In the genomic region with DNA sequence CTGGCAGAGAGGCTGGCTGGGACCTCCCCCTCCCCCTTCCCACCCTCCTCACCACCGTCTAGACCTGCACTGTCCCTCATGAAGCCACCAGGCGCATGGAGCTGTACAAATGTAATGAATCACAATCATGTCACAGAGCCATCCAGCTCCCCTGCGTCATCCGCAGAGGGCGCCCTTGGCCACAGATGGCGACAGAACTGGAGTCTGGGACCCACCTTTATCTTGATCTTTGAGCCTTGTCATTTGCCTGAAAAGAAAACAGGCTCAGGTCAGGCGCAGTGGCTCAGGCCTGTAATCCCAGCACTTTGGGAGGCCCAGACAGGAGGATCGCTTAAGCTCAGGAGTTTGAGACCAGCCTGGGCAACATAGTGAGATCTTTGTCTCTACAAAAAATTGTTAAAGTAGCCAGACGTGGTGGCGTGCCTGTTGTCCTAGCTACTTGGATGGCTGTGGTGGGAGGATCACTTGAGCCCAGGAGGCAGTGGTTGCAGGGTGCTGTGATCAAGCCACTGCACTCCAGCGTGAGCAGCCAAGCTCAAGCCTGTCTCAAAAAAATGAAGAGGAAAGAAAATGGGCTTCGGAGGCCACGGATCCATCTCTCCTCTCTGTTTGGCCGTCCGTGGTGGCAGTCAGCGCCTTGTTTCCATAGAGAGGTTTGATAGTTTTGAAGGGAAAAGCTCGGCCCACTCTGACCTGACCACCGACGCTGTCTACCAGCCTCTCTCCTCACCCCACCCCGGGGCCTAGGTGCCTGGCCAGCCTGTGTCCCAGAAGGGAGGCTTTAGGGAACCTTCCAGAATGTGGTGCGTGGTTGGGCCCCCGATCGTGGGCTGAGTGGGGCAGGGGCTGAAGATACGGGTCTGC, we compare ENCODE assay signal across 8 cellular contexts. TPM values are rescaled to one million over a fixed set of nuclear protein-coding genes. Genes with fewer than 3 reads are reported as not detected.
DNase-seq lines count a peak whose midpoint lies in the region; ATAC-seq and TF ChIP-seq lines count a peak whose summit lies in the region.

No MANE protein-coding gene starts in this region.

- DNase-seq in MCF 10A (ENCODE audit: unreplicated experiment) (peak; percentile 66), breast epithelium (ENCODE audit: low spot score in 2 of 2) (no peak), RKO (ENCODE audit: low spot score) (peak; percentile 85), colonic mucosa (peak; percentile 82), spleen (no peak), NCI-H2081 treated with DMSO at 0.1 percent for 48 hours (lab: John Stamatoyannopoulos, UW) (no peak)

- TF ChIP-seq POLR2A in breast epithelium (IDR thresholded peaks at IDR 0.05): no peak
- no peak for TF ChIP-seq POLR2A in spleen (IDR thresholded peaks at IDR 0.05)

- no peak for TF ChIP-seq EP300 in Ishikawa (IDR thresholded peaks at IDR 0.05; ENCODE audit: borderline replicate concordance)

- peak; percentile 72 for TF ChIP-seq RAD21 in Ishikawa (IDR thresholded peaks at IDR 0.05; ENCODE audit: low read depth)

- no peak overlapping the region for H3K27ac ChIP-seq in breast epithelium
- peak overlapping the region; percentile 18 for H3K27ac ChIP-seq in colonic mucosa
- H3K27ac ChIP-seq in spleen: no peak overlapping the region

- no peak overlapping the region for H3K27ac Mint-ChIP-seq in MCF 10A (ENCODE audit: low read depth, unreplicated experiment)

- CTCF ChIA-PET in MCF 10A (lab: Yijun Ruan, JAX): interaction anchor here (0.6 to 2.3 kb wide), 12 partner anchors 10 to 99 kb away, joined by 3 to 14 read pairs (median 4); no protein-coding TSS in a partner anchor

- H3K4me3 ChIP-seq in breast epithelium (no peak overlapping the region), colonic mucosa (no peak overlapping the region), spleen (no peak overlapping the region)

- H3K4me3 Mint-ChIP-seq in MCF 10A (ENCODE audit: unreplicated experiment): no peak overlapping the region

- no peak for ATAC-seq in HG02840 (IDR thresholded peaks at IDR 0.05; ENCODE audit: low FRiP score, unreplicated experiment)

- H3K4me1 Mint-ChIP-seq in MCF 10A (ENCODE audit: insufficient read depth, unreplicated experiment): peaks cover 7% of the 10 kb centered on the region

- H3K4me1 ChIP-seq in breast epithelium (peaks cover 18 to 21% of the 10 kb centered on the region in 2 donors), colonic mucosa (peaks cover 11% of the 10 kb centered on the region), spleen (peaks cover 3 to 40% (median 27%) of the 10 kb centered on the region in 6 donors)

- H3K9ac ChIP-seq in colonic mucosa (ENCODE audit: low read depth in 2 of 2, low read length in 2 of 2): peak overlapping the region in 1 of 2 donors; percentile 43

- H3K27me3 ChIP-seq in breast epithelium (no peaks in the 10 kb centered on the region), colonic mucosa (peaks cover 19% of the 10 kb centered on the region), spleen (replicated peaks in 1 of 7) (peaks cover 0 to 69% (median 23%) of the 10 kb centered on the region in 7 donors)

- BruUV-seq in MCF 10A (replicated peaks; lab: Mats Ljungman, UMichigan): no TSS peak

- H3K36me3 Mint-ChIP-seq in MCF 10A (ENCODE audit: insufficient read depth, unreplicated experiment): no peaks in the 10 kb centered on the region

- WGBS in spleen, 5 donors: 74 to 81% (median 78%) methylated on average over 24 of the region's 24 CpGs

- intact Hi-C loops in MCF 10A (cut with micrococcal nuclease): loop anchor here (1.0 to 5.0 kb wide), 2 partner anchors 39 to 186 kb away; a partner anchor contains a TSS
- intact Hi-C loops in breast epithelium (cut with DNase I; ENCODE audit: low total_unique reads): no loop called here
- intact Hi-C loops in colonic mucosa (cut with DNase I): no loop called here
- intact Hi-C loops in spleen (cut with DNase I; ENCODE audit: low total_unique reads): no loop called here

- POLR2A ChIA-PET in MCF 10A (lab: Yijun Ruan, JAX): interaction anchor here (0.6 to 1.0 kb wide), 3 partner anchors 37 to 70 kb away, joined by 3 to 4 read pairs (median 3); a partner anchor contains a TSS

- H3K9me3 Mint-ChIP-seq in MCF 10A (ENCODE audit: unreplicated experiment): no peaks in the 10 kb centered on the region

- TF ChIP-seq CTCF in MCF 10A (IDR thresholded peaks at IDR 0.05; ENCODE audit: unreplicated experiment) (peak; percentile 49), breast epithelium (IDR thresholded peaks at IDR 0.05) (peak in 1 of 3 donors; percentile 13), colonic mucosa (IDR thresholded peaks at IDR 0.05) (peak; percentile 50), spleen (IDR thresholded peaks at IDR 0.05 in 8 of 11, conservative IDR thresholded peaks at IDR 0.05 in 3 of 11) (peak in 6 of 11 experiments; percentile 20 to 42 (median 32))

- no peaks in the 10 kb centered on the region for H3K27me3 Mint-ChIP-seq in MCF 10A (ENCODE audit: insufficient read depth, unreplicated experiment)

- H3K9me3 ChIP-seq in breast epithelium (no peaks in the 10 kb centered on the region), colonic mucosa (no peaks in the 10 kb centered on the region), spleen (no peaks in the 10 kb centered on the region)

- no peaks in the 10 kb centered on the region for H3K36me3 ChIP-seq in breast epithelium
- no peaks in the 10 kb centered on the region for H3K36me3 ChIP-seq in colonic mucosa
- H3K36me3 ChIP-seq in spleen: no peaks in the 10 kb centered on the region

TF ChIP-seq in Ishikawa, 13 proteins besides CTCF, POLR2A, EP300 and RAD21:
- no peak for TF ChIP-seq EGR1 (IDR thresholded peaks at IDR 0.05)
- no peak for TF ChIP-seq YY1 (IDR thresholded peaks at IDR 0.05; ENCODE audit: low read depth)
- no peak for TF ChIP-seq ZBTB7A (IDR thresholded peaks at IDR 0.05; ENCODE audit: low read depth)
- TF ChIP-seq, protein P1, sequence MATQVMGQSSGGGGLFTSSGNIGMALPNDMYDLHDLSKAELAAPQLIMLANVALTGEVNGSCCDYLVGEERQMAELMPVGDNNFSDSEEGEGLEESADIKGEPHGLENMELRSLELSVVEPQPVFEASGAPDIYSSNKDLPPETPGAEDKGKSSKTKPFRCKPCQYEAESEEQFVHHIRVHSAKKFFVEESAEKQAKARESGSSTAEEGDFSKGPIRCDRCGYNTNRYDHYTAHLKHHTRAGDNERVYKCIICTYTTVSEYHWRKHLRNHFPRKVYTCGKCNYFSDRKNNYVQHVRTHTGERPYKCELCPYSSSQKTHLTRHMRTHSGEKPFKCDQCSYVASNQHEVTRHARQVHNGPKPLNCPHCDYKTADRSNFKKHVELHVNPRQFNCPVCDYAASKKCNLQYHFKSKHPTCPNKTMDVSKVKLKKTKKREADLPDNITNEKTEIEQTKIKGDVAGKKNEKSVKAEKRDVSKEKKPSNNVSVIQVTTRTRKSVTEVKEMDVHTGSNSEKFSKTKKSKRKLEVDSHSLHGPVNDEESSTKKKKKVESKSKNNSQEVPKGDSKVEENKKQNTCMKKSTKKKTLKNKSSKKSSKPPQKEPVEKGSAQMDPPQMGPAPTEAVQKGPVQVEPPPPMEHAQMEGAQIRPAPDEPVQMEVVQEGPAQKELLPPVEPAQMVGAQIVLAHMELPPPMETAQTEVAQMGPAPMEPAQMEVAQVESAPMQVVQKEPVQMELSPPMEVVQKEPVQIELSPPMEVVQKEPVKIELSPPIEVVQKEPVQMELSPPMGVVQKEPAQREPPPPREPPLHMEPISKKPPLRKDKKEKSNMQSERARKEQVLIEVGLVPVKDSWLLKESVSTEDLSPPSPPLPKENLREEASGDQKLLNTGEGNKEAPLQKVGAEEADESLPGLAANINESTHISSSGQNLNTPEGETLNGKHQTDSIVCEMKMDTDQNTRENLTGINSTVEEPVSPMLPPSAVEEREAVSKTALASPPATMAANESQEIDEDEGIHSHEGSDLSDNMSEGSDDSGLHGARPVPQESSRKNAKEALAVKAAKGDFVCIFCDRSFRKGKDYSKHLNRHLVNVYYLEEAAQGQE (IDR thresholded peaks at IDR 0.05; ENCODE audit: low read depth): no peak
- TF ChIP-seq, protein P2, sequence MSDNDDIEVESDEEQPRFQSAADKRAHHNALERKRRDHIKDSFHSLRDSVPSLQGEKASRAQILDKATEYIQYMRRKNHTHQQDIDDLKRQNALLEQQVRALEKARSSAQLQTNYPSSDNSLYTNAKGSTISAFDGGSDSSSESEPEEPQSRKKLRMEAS (IDR thresholded peaks at IDR 0.05): no peak
- no peak; the same call in 1 of the 2 replicates for TF ChIP-seq TCF12 (IDR thresholded peaks at IDR 0.05; ENCODE audit: low read depth)
- no peak for TF ChIP-seq NFIC (IDR thresholded peaks at IDR 0.05)
- no peak for TF ChIP-seq CREB1 (IDR thresholded peaks at IDR 0.05; ENCODE audit: low read depth)
- TF ChIP-seq TEAD4 (IDR thresholded peaks at IDR 0.05): no peak
- no peak for TF ChIP-seq CEBPB (IDR thresholded peaks at IDR 0.05)
- TF ChIP-seq FOXM1 (IDR thresholded peaks at IDR 0.05; ENCODE audit: borderline replicate concordance, low read depth): no peak
- TF ChIP-seq TAF1 (IDR thresholded peaks at IDR 0.05; ENCODE audit: low read depth): no peak
- TF ChIP-seq, protein P3, sequence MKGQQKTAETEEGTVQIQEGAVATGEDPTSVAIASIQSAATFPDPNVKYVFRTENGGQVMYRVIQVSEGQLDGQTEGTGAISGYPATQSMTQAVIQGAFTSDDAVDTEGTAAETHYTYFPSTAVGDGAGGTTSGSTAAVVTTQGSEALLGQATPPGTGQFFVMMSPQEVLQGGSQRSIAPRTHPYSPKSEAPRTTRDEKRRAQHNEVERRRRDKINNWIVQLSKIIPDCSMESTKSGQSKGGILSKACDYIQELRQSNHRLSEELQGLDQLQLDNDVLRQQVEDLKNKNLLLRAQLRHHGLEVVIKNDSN (IDR thresholded peaks at IDR 0.05): no peak
TF ChIP-seq in Ishikawa: peak in this region for 0.

RNA-seq across cellular contexts. Expression of a gene that starts 6.2 kb away (rescaled TPM):
- not detected in 2 replicates for total RNA-seq in MCF 10A (2022)
- total RNA-seq in breast epithelium: 10 to 100 TPM in 1 of 3 donors, 1 to 10 TPM in 1, under 1 TPM in 1; 0.16 to 10.2 (median 5.0) TPM
- total RNA-seq in colonic mucosa: 1 to 10 TPM; 2.7 to 3.6 TPM
- 10 to 100 TPM in 3 of 7 donors, 1 to 10 TPM in 4; 1.2 to 16.7 (median 6.8) TPM for total RNA-seq in spleen
- 10 to 100 TPM; 10.9 to 14.7 (median 13.1) TPM for polyA plus RNA-seq in spleen

RNA-seq across cellular contexts. Expression of a gene that starts 18.4 kb away (rescaled TPM):
- 28.8 and 31.0 TPM in 2 replicates for total RNA-seq in MCF 10A (2022)
- 10 to 100 TPM; 38.5 to 45.3 (median 44.2) TPM for total RNA-seq in breast epithelium
- total RNA-seq in colonic mucosa: 10 to 100 TPM; 36.3 to 36.8 TPM
- 10 to 100 TPM; 69.8 to 91.0 (median 78.2) TPM for total RNA-seq in spleen
- polyA plus RNA-seq in spleen: 100 to 1,000 TPM in 1 of 3 donors, 10 to 100 TPM in 2; 46.0 to 127 (median 66.9) TPM

RNA-seq across cellular contexts. Expression of a gene that starts 26.7 kb away (rescaled TPM):
- 16.9 and 17.8 TPM in 2 replicates for total RNA-seq in MCF 10A (2022)
- total RNA-seq in breast epithelium: 10 to 100 TPM in 2 of 3 donors, 1 to 10 TPM in 1; 8.5 to 12.9 (median 12.5) TPM
- 10 to 100 TPM; 11.0 to 12.0 TPM for total RNA-seq in colonic mucosa
- total RNA-seq in spleen: 10 to 100 TPM in 4 of 7 donors, 1 to 10 TPM in 3; 8.5 to 15.7 (median 12.0) TPM
- polyA plus RNA-seq in spleen: 10 to 100 TPM; 10.6 to 13.1 (median 12.6) TPM

RNA-seq across cellular contexts. Expression of a gene that starts 38.6 kb away (rescaled TPM):
- total RNA-seq in MCF 10A (2022) (10.8 and 12.8 TPM in 2 replicates), breast epithelium (10 to 100 TPM in 2 of 3 donors, 1 to 10 TPM in 1; 7.8 to 21.0 (median 12.5) TPM), colonic mucosa (1 to 10 TPM; 6.2 to 7.3 TPM), spleen (1 to 10 TPM; 4.1 to 8.8 (median 6.8) TPM)
- polyA plus RNA-seq in spleen: 1 to 10 TPM; 4.5 to 6.3 (median 5.3) TPM

Comparison
In these comparisons a context has a peak if more than half of its experiments do, and no peak if none do; other contexts are left out.
1. DNase-seq: peak in MCF 10A (single experiment), RKO (single experiment) and colonic mucosa (single experiment); none in breast epithelium (0 of 2), spleen (single experiment) and NCI-H2081 treated with DMSO at 0.1 percent for 48 hours (single experiment).